ENCODE assay signal across 19 cellular contexts in the genomic region with DNA sequence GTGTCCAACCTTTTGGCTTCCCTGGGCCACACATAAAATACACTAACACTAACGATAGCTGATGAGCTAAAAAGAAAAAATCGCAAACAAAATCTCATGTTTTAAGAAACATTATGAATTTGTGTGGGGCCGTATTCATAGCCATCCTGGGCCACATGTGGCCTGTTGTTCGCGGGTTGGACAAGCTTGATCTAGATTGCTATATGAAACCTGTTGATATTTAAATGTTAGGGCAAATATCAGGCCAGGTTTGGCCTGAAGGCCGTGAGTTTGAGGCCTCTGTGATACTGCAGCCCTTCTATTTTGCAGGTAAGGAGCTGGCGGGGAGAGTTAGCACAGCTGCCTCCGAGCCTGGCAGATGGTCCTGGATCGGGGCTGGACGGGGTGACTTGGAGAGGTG.
A peak's percentile ranks its signal among the peaks of the same experiment; 100 is the strongest.
DNase-seq lines count a peak whose midpoint lies in the region; ATAC-seq, FAIRE-seq and TF ChIP-seq lines count a peak whose summit lies in the region.
"Had no signal": no experiment of that assay in that cellular context is flagged by ENCODE, and none has a peak within 500 bp of the region (broad histone marks: within the 10 kb centered on the region; RNA-seq: fewer than 3 reads in every experiment).

No MANE protein-coding gene starts in this region.

- peaks cover 80% of the 10 kb centered on the region for H3K4me1 ChIP-seq in A549
- H3K4me1 ChIP-seq in trophoblast cell (ENCODE audit: control insufficient read depth in 1 of 2, insufficient read depth in 2 of 2, low read length in 2 of 2), result peaks cover 5 to 12% of the 10 kb centered on the region in 2 experiments
- H3K4me1 ChIP-seq in transverse colon, result peaks cover 9 to 38% (median 26%) of the 10 kb centered on the region in 4 donors

- H3K79me1 ChIP-seq in trophoblast cell (ENCODE audit: low read length), result peaks cover 8% of the 10 kb centered on the region

- H3K27ac Mint-ChIP-seq in dendritic cell treated with granulocyte-macrophage colony-stimulating factor and Interleukin-4, amounts not matched to agents 40 ng/mL and 50 ng/mL, for 4 days, result peak overlapping the region; percentile 10
- H3K27ac Mint-ChIP-seq: CD8-positive, alpha-beta memory T cell had no signal

- CTCF ChIA-PET in A549 (lab: Yijun Ruan, JAX), result interaction anchor here (1.2 to 1.8 kb wide), 3 partner anchors 90 to 174 kb away, joined by 3 read pairs; no protein-coding TSS in a partner anchor

- FAIRE-seq in A549 (lab: Jason Lieb, UNC), result no peak
- FAIRE-seq: D721Med had no signal

- H2BK12ac ChIP-seq in trophoblast cell (ENCODE audit: low read length), result no peak overlapping the region

- POLR2A ChIA-PET in A549 (lab: Yijun Ruan, JAX), result no interaction called here

- no peak overlapping the region for H3K4me2 ChIP-seq in A549
- H3K4me2 ChIP-seq in trophoblast cell (ENCODE audit: low read length), result no peak overlapping the region
- H3K4me2 ChIP-seq: BLaER1 had no signal

- H3K4me1 Mint-ChIP-seq in dendritic cell treated with granulocyte-macrophage colony-stimulating factor and Interleukin-4, amounts not matched to agents 40 ng/mL and 50 ng/mL, for 4 days (ENCODE audit: low read depth), result peaks cover 62% of the 10 kb centered on the region

- H3K9me3 Mint-ChIP-seq in dendritic cell treated with granulocyte-macrophage colony-stimulating factor and Interleukin-4, amounts not matched to agents 40 ng/mL and 50 ng/mL, for 4 days, result no peaks in the 10 kb centered on the region
- H3K9me3 Mint-ChIP-seq: CD8-positive, alpha-beta memory T cell had no signal

- no peak overlapping the region for H3K4me3 Mint-ChIP-seq in dendritic cell treated with granulocyte-macrophage colony-stimulating factor and Interleukin-4, amounts not matched to agents 40 ng/mL and 50 ng/mL, for 4 days
- H3K4me3 Mint-ChIP-seq: CD8-positive, alpha-beta memory T cell had no signal

- TF ChIP-seq EP300 in A549 (IDR thresholded peaks at IDR 0.05), result no peak
- no peak for TF ChIP-seq EP300 in transverse colon (IDR thresholded peaks at IDR 0.05; ENCODE audit: low read depth)

- no peak for ATAC-seq in A549
- ATAC-seq: HCT116, SK-N-SH treated with all-trans-retinoic acid at 6 μM for 48 hours had no signal

- no peak overlapping the region for H2BK120ac ChIP-seq in trophoblast cell (ENCODE audit: insufficient read depth, low read length, poor library complexity)

- H2BK5ac ChIP-seq in trophoblast cell (ENCODE audit: low read depth, low read length, poor library complexity), result no peak overlapping the region

- TF ChIP-seq POLR2A in A549 (IDR thresholded peaks at IDR 0.05; ENCODE audit: low read length) (no peak), transverse colon (IDR thresholded peaks at IDR 0.05) (no peak)

- H3K36me3 ChIP-seq in trophoblast cell (ENCODE audit: control insufficient read depth in 1 of 2, insufficient read depth in 2 of 2, low read length in 2 of 2) (no peaks in the 10 kb centered on the region), transverse colon (no peaks in the 10 kb centered on the region)
- H3K36me3 ChIP-seq: BLaER1 had no signal

- H3K27ac ChIP-seq in A549, result peak overlapping the region; percentile 96
- H3K27ac ChIP-seq in trophoblast cell (ENCODE audit: low read depth, low read length), result no peak overlapping the region
- no peak overlapping the region for H3K27ac ChIP-seq in transverse colon
- H3K27ac ChIP-seq: 22Rv1, BLaER1 had no signal

- intact Hi-C loops in dendritic cell treated with granulocyte-macrophage colony-stimulating factor and Interleukin-4, amounts not matched to agents 40 ng/mL and 50 ng/mL, for 4 days (cut with micrococcal nuclease), result no loop called here
- intact Hi-C loops in transverse colon (cut with DNase I; ENCODE audit: low total_unique reads), result no loop called here

- 93% methylated on average over 10 of the region's 10 CpGs for WGBS in A549 (ENCODE audit: missing lambda C conversion rate)
- WGBS in trophoblast cell (ENCODE audit: extremely low coverage, insufficient coverage, insufficient read length), result no CpG with 5 or more reads among the region's 10 CpGs
- WGBS in transverse colon (ENCODE audit: low coverage in 1 of 2), 2 donors, result 84 to 87% methylated on average over 8 to 10 of the region's 10 CpGs

- TF ChIP-seq CTCF in A549 (IDR thresholded peaks at IDR 0.05) (no peak), transverse colon (IDR thresholded peaks at IDR 0.05) (no peak)

- no peak overlapping the region for H3K9ac ChIP-seq in trophoblast cell (ENCODE audit: low read length)
- H3K9ac ChIP-seq: BLaER1 had no signal

- DNase-seq in NCI-H2171 treated with DMSO at 0.1 percent for 48 hours (lab: John Stamatoyannopoulos, UW) (peak; percentile 50), NCI-H2171 (lab: John Stamatoyannopoulos, UW) (no peak), A549 (ENCODE audit: low read depth in 1 of 2, low spot score in 1 of 2) (no peak), trophoblast cell (no peak), islet precursor cell (no peak), transverse colon (no peak), DMS 273 (lab: John Stamatoyannopoulos, UW; ENCODE audit: unreplicated experiment) (no peak)
- DNase-seq: CD8-positive, alpha-beta memory T cell; DMS79 treated with DMSO at 0.1 percent for 48 hours; KG1; NCI-H1436 treated with DMSO at 0.1 percent for 48 hours; NCI-H2081 treated with DMSO at 0.1 percent for 48 hours; NCI-H2227 treated with DMSO at 0.1 percent for 48 hours had no signal

- H2AK5ac ChIP-seq in trophoblast cell (ENCODE audit: low read length), result no peak overlapping the region

- peak overlapping the region; percentile 26 for H4K91ac ChIP-seq in trophoblast cell (ENCODE audit: low read depth, low read length)

- no peak overlapping the region for H3K23ac ChIP-seq in trophoblast cell (ENCODE audit: low read length)

- H2AFZ ChIP-seq in trophoblast cell (ENCODE audit: insufficient read depth, low read length, poor library complexity), result no peak overlapping the region

- no peak overlapping the region for H3K14ac ChIP-seq in trophoblast cell (ENCODE audit: low read length)

- H3K9me3 ChIP-seq in A549, result 0 out of 3 replicates have a peak, but pooled peaks cover 2% of the 10 kb centered on the region
- peaks cover 4% of the 10 kb centered on the region for H3K9me3 ChIP-seq in trophoblast cell (ENCODE audit: insufficient read depth, low read depth, low read length)
- H3K9me3 ChIP-seq in transverse colon, result no peaks in the 10 kb centered on the region
- H3K9me3 ChIP-seq: BLaER1 had no signal

- no peaks in the 10 kb centered on the region for H3K36me3 Mint-ChIP-seq in dendritic cell treated with granulocyte-macrophage colony-stimulating factor and Interleukin-4, amounts not matched to agents 40 ng/mL and 50 ng/mL, for 4 days (ENCODE audit: low read depth)

- H4K12ac ChIP-seq in trophoblast cell (ENCODE audit: low read depth, low read length), result no peak overlapping the region

- no peaks in the 10 kb centered on the region for H3K27me3 Mint-ChIP-seq in dendritic cell treated with granulocyte-macrophage colony-stimulating factor and Interleukin-4, amounts not matched to agents 40 ng/mL and 50 ng/mL, for 4 days

- H3K27me3 ChIP-seq in trophoblast cell (ENCODE audit: insufficient read depth, low read length), result no peaks in the 10 kb centered on the region
- H3K27me3 ChIP-seq in transverse colon, result no peaks in the 10 kb centered on the region
- H3K27me3 ChIP-seq: BLaER1 had no signal

- no peak overlapping the region for H3K4me3 ChIP-seq in A549
- no peak overlapping the region for H3K4me3 ChIP-seq in trophoblast cell (ENCODE audit: low read depth, low read length)
- no peak overlapping the region for H3K4me3 ChIP-seq in transverse colon
- H3K4me3 ChIP-seq: BLaER1 had no signal

- in situ Hi-C loops in transverse colon (cut with MboI; ENCODE audit: low pct_ligation_motif_present in 1 of 4, low pct_unique_long_range_greater_than_20kb in 1 of 4, low sequenced_read_pairs in 3 of 4), result loop anchor here in 1 of 4 donors (25.0 kb wide), 1 partner anchor 173 kb away; no protein-coding TSS in a partner anchor

- H3K79me2 ChIP-seq in trophoblast cell (ENCODE audit: control insufficient read depth, insufficient read depth, low read length, poor library complexity), result no peaks in the 10 kb centered on the region

- TF ChIP-seq RAD21 in A549 (conservative IDR thresholded peaks at IDR 0.05 in 1 of 2, IDR thresholded peaks at IDR 0.05 in 1 of 2), result no peak

- no peak overlapping the region for H4K8ac ChIP-seq in trophoblast cell (ENCODE audit: low read depth, low read length)

- H3K4ac ChIP-seq in trophoblast cell (ENCODE audit: low read depth, low read length), result no peak overlapping the region

- no peak overlapping the region for H3K18ac ChIP-seq in trophoblast cell (ENCODE audit: low read length)

TF ChIP-seq in A549, 52 proteins besides CTCF, POLR2A, EP300 and RAD21:
- TF ChIP-seq ESRRA (IDR thresholded peaks at IDR 0.05; ENCODE audit: borderline replicate concordance, low read length) (no peak), TFCP2L1 (CRISPR knock-in tag; IDR thresholded peaks at IDR 0.05) (no peak), NFE2L2 (conservative IDR thresholded peaks at IDR 0.05; ENCODE audit: low read length) (no peak), HOXB5 (CRISPR knock-in tag; IDR thresholded peaks at IDR 0.05) (no peak), ZNF302 (CRISPR knock-in tag; IDR thresholded peaks at IDR 0.05) (no peak)
- TF ChIP-seq, protein P1, sequence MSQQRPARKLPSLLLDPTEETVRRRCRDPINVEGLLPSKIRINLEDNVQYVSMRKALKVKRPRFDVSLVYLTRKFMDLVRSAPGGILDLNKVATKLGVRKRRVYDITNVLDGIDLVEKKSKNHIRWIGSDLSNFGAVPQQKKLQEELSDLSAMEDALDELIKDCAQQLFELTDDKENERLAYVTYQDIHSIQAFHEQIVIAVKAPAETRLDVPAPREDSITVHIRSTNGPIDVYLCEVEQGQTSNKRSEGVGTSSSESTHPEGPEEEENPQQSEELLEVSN (IDR thresholded peaks at IDR 0.05; ENCODE audit: borderline replicate concordance, low read depth), result 0 out of 2 replicates have a peak, but pooled peaks have one; percentile 29

Comparison
In these comparisons a context has a peak if more than half of its experiments do, and no peak if none do; other contexts are left out.
1. H3K27ac ChIP-seq: peak in A549 (2 of 2); none in trophoblast cell (single experiment) and transverse colon (0 of 4).